In the genomic region with DNA sequence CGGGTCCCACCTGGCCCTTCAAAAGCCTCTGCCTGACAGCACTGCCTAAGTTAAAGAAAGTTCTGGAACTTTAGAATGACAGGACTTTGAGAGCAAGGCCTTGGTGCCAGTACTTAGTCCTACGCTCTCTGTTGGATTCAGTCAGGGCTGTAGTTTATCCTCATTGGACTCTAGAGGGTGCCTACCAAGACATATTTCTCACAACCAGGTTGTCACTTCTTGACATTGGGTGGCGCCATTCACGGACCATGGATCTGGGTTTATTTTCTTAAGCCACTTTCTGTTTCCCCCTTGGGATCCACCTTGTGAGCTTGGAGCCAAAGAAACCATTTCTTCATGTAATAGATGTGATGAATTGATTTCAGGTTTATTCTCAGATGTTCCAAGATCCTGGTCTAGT, we compare ENCODE assay signal across 17 cellular contexts.
"Had no signal": no experiment of that assay in that cellular context is flagged by ENCODE, and none has a peak within 500 bp of the region (broad histone marks: within the 10 kb centered on the region; RNA-seq: fewer than 3 reads in every experiment).

No MANE protein-coding gene starts in this region.

- H3K27me3 ChIP-seq: gastrocnemius medialis, left lung had no signal

- H3K36me3 ChIP-seq: gastrocnemius medialis, left lung had no signal

- H3K27me3 Mint-ChIP-seq: activated CD4-positive, alpha-beta T cell treated with anti-CD3 and anti-CD28 coated beads, Interleukin-2, amount 10 ng/mL, durations not matched to agents 7 days and 5 days had no signal

- H3K4me1 ChIP-seq: gastrocnemius medialis, left lung had no signal

- ATAC-seq: activated CD8-positive, alpha-beta T cell treated with anti-CD3 and anti-CD28 coated beads, Interleukin-2, amount 10 ng/mL, durations not matched to agents 7 days and 5 days; gastrocnemius medialis; left lung had no signal

- H3K9me3 ChIP-seq: gastrocnemius medialis, left lung had no signal

- H3K27ac ChIP-seq: coronary artery, gastrocnemius medialis, left lung had no signal

- H3K4me3 Mint-ChIP-seq: activated CD4-positive, alpha-beta T cell treated with anti-CD3 and anti-CD28 coated beads, Interleukin-2, amount 10 ng/mL, durations not matched to agents 7 days and 5 days; activated CD8-positive, alpha-beta T cell treated with anti-CD3 and anti-CD28 coated beads, Interleukin-2, amount 10 ng/mL, durations not matched to agents 7 days and 5 days; nephron; T-helper 2 cell treated with Interferon-gamma antibody and Interleukin-4, amounts not matched to agents 5 μg/mL and 100 μg/mL, for 36 hours had no signal

- H3K4me1 Mint-ChIP-seq: activated CD4-positive, alpha-beta T cell treated with anti-CD3 and anti-CD28 coated beads, Interleukin-2, amount 10 ng/mL, durations not matched to agents 7 days and 5 days; nephron had no signal

- H3K9me3 Mint-ChIP-seq: activated CD4-positive, alpha-beta T cell treated with anti-CD3 and anti-CD28 coated beads, Interleukin-2, amount 10 ng/mL, durations not matched to agents 7 days and 5 days; nephron had no signal

- H3K4me3 ChIP-seq: coronary artery, gastrocnemius medialis, left lung had no signal

- DNase-seq: activated CD4-positive, alpha-beta T cell treated with anti-CD3 and anti-CD28 coated beads, Interleukin-2, amount 10 ng/mL, durations not matched to agents 7 days and 5 days; activated CD8-positive, alpha-beta T cell treated with anti-CD3 and anti-CD28 coated beads, Interleukin-2, amount 10 ng/mL, durations not matched to agents 7 days and 5 days; activated effector memory CD4-positive, alpha-beta T cell treated with Interleukin-2 at 50 U/mL for 16 hours; activated naive CD4-positive, alpha-beta T cell treated with anti-CD3 and anti-CD28 coated beads, Interleukin-2, amount 50 U/mL, for 16 hours; activated T-cell treated with anti-CD3 and anti-CD28 coated beads, Interleukin-2, amount 50 U/mL, for 48 hours; aorta; gastrocnemius medialis; head of caudate nucleus; left lung; midbrain; nucleus accumbens; retina; stimulated activated CD8-positive, alpha-beta memory T cell treated with anti-CD3 and anti-CD28 coated beads, Interleukin-4, amount 100 ng/mL, for 48 hours; stimulated activated naive CD4-positive, alpha-beta T cell had no signal

- H3K27ac Mint-ChIP-seq: activated CD4-positive, alpha-beta T cell treated with anti-CD3 and anti-CD28 coated beads, Interleukin-2, amount 10 ng/mL, durations not matched to agents 7 days and 5 days; activated CD8-positive, alpha-beta T cell treated with anti-CD3 and anti-CD28 coated beads, Interleukin-2, amount 10 ng/mL, durations not matched to agents 7 days and 5 days; nephron; T-helper 2 cell treated with Interferon-gamma antibody and Interleukin-4, amounts not matched to agents 5 μg/mL and 100 μg/mL, for 36 hours had no signal
